In genomic region chr2:69241039-69241586, GRCh38 we compare ENCODE assay signal across 1 cellular context.
TF ChIP-seq lines count a peak whose summit lies in the region.

No MANE protein-coding gene starts in this region.

TF ChIP-seq in WTC11, 78 proteins besides CTCF, POLR2A, EP300 and RAD21 (continued from another document):
- TF ChIP-seq, protein P1, sequence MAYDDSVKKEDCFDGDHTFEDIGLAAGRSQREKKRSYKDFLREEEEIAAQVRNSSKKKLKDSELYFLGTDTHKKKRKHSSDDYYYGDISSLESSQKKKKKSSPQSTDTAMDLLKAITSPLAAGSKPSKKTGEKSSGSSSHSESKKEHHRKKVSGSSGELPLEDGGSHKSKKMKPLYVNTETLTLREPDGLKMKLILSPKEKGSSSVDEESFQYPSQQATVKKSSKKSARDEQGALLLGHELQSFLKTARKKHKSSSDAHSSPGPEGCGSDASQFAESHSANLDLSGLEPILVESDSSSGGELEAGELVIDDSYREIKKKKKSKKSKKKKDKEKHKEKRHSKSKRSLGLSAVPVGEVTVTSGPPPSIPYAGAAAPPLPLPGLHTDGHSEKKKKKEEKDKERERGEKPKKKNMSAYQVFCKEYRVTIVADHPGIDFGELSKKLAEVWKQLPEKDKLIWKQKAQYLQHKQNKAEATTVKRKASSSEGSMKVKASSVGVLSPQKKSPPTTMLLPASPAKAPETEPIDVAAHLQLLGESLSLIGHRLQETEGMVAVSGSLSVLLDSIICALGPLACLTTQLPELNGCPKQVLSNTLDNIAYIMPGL (CRISPR knock-in tag; IDR thresholded peaks at IDR 0.05), result no peak
- TF ChIP-seq, protein P2, sequence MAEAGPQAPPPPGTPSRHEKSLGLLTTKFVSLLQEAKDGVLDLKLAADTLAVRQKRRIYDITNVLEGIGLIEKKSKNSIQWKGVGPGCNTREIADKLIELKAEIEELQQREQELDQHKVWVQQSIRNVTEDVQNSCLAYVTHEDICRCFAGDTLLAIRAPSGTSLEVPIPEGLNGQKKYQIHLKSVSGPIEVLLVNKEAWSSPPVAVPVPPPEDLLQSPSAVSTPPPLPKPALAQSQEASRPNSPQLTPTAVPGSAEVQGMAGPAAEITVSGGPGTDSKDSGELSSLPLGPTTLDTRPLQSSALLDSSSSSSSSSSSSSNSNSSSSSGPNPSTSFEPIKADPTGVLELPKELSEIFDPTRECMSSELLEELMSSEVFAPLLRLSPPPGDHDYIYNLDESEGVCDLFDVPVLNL (CRISPR knock-in tag; IDR thresholded peaks at IDR 0.05; ENCODE audit: borderline replicate concordance, low read depth), result no peak
- TF ChIP-seq IRF2 (CRISPR knock-in tag; IDR thresholded peaks at IDR 0.05; ENCODE audit: borderline replicate concordance, low read depth) (no peak), GTF2I (CRISPR knock-in tag; conservative IDR thresholded peaks at IDR 0.05) (no peak), ZNF121 (CRISPR knock-in tag; IDR thresholded peaks at IDR 0.05) (no peak), ZNF281 (CRISPR knock-in tag; IDR thresholded peaks at IDR 0.05) (no peak)
